ENCODE assay signal across 20 cellular contexts in genomic region chrX:39301041-39301440, GRCh38.
A peak's percentile ranks its signal among the peaks of the same experiment; 100 is the strongest.
DNase-seq lines count a peak whose midpoint lies in the region; ATAC-seq, FAIRE-seq and TF ChIP-seq lines count a peak whose summit lies in the region.
"Had no signal": no experiment of that assay in that cellular context is flagged by ENCODE, and none has a peak within 500 bp of the region (broad histone marks: within the 10 kb centered on the region; RNA-seq: fewer than 3 reads in every experiment).

No MANE protein-coding gene starts in this region.

- H3K36me3 ChIP-seq in gastrocnemius medialis (no peaks in the 10 kb centered on the region), ovary (no peaks in the 10 kb centered on the region)
- H3K36me3 ChIP-seq: esophagus muscularis mucosa, sigmoid colon had no signal

- 58 to 66% (median 59%) methylated on average over 1 of the region's 1 CpG for WGBS in ovary, 3 donors

- TF ChIP-seq EP300 in ovary (IDR thresholded peaks at IDR 0.05), result no peak

- no peak for TF ChIP-seq POLR2A in gastrocnemius medialis (IDR thresholded peaks at IDR 0.05)
- TF ChIP-seq POLR2A in ovary (IDR thresholded peaks at IDR 0.05), result no peak
- TF ChIP-seq POLR2A in GM12891 (IDR thresholded peaks at IDR 0.05; ENCODE audit: low read depth, low read length), result no peak

- in situ Hi-C loops in gastrocnemius medialis (cut with MboI; ENCODE audit: low sequenced_read_pairs in 4 of 4), result no loop called here

- TF ChIP-seq CTCF in gastrocnemius medialis (IDR thresholded peaks at IDR 0.05 in 4 of 5, conservative IDR thresholded peaks at IDR 0.05 in 1 of 5) (no peak), ovary (IDR thresholded peaks at IDR 0.05) (no peak)

- peaks cover 0 to 5% (median 0%) of the 10 kb centered on the region in 3 donors for H3K27me3 ChIP-seq in gastrocnemius medialis
- no peaks in the 10 kb centered on the region for H3K27me3 ChIP-seq in ovary
- H3K27me3 ChIP-seq: esophagus muscularis mucosa, sigmoid colon had no signal

- DNase-seq in NCI-H82 (lab: John Stamatoyannopoulos, UW) (peak; percentile 17), NCI-H82 treated with DMSO at 0.1 percent for 48 hours (lab: John Stamatoyannopoulos, UW; ENCODE audit: unreplicated experiment) (no peak), NCI-H2029 treated with DMSO at 0.1 percent for 48 hours (lab: John Stamatoyannopoulos, UW) (peak; percentile 83), NCI-H510A (lab: John Stamatoyannopoulos, UW) (peak; percentile 77), gastrocnemius medialis (no peak), ovary (no peak), anterior cingulate cortex (lab: John Stamatoyannopoulos, UW) (no peak), GM12891 (ENCODE audit: insufficient read length, low spot score) (no peak)
- DNase-seq: activated CD4-positive, alpha-beta T cell treated with anti-CD3 and anti-CD28 coated beads, Interleukin-2, amount 10 ng/mL, durations not matched to agents 7 days and 5 days; activated CD8-positive, alpha-beta memory T cell treated with anti-CD3 and anti-CD28 coated beads, Interleukin-2, amount 50 U/mL, for 4 hours; activated naive CD8-positive, alpha-beta T cell treated with anti-CD3 and anti-CD28 coated beads, Interleukin-2, amount 10 ng/mL, durations not matched to agents 7 days and 5 days; effector memory CD8-positive, alpha-beta T cell; H7; islet precursor cell; mucosa of descending colon; NCI-H187 treated with DMSO at 0.1 percent for 48 hours; sigmoid colon had no signal

- no peak overlapping the region for H3K4me3 ChIP-seq in gastrocnemius medialis
- no peak overlapping the region for H3K4me3 ChIP-seq in ovary
- H3K4me3 ChIP-seq: A549, esophagus muscularis mucosa, mucosa of descending colon, sigmoid colon had no signal

- H3K27ac ChIP-seq in gastrocnemius medialis (no peak overlapping the region), ovary (no peak overlapping the region)
- H3K27ac ChIP-seq: A549, esophagus muscularis mucosa, sigmoid colon had no signal

- H3K9me3 ChIP-seq in gastrocnemius medialis (no peaks in the 10 kb centered on the region), ovary (no peaks in the 10 kb centered on the region)
- H3K9me3 ChIP-seq: A549, sigmoid colon had no signal

- no peak for FAIRE-seq in GM12891 (lab: Jason Lieb, UNC)
- FAIRE-seq: A549, frontal cortex had no signal

- H3K4me1 ChIP-seq in gastrocnemius medialis, result no peaks in the 10 kb centered on the region
- no peaks in the 10 kb centered on the region for H3K4me1 ChIP-seq in ovary (ENCODE audit: insufficient read depth)
- H3K4me1 ChIP-seq: A549, esophagus muscularis mucosa, sigmoid colon had no signal

- intact Hi-C loops in gastrocnemius medialis (cut with DNase I; ENCODE audit: low total_unique reads), result no loop called here
- intact Hi-C loops in ovary (cut with DNase I), result loop anchor here in 1 of 4 donors (10.0 kb wide), 1 partner anchor 64 kb away; no protein-coding TSS in a partner anchor

- ATAC-seq in gastrocnemius medialis, result peak; percentile 39 to 63
- ATAC-seq: A549; effector memory CD8-positive, alpha-beta T cell; mucosa of descending colon had no signal

TF ChIP-seq in GM12891, 5 proteins besides CTCF, POLR2A, EP300 and RAD21:
- TF ChIP-seq TAF1 (IDR thresholded peaks at IDR 0.05; ENCODE audit: low read depth, low read length) (no peak), PAX5 (IDR thresholded peaks at IDR 0.05; ENCODE audit: insufficient read depth, low read length, severe bottlenecking) (no peak), SPI1 (IDR thresholded peaks at IDR 0.05; ENCODE audit: low read depth, low read length) (no peak), POU2F2 (IDR thresholded peaks at IDR 0.05; ENCODE audit: low read depth, low read length) (no peak), POLR2AphosphoS5 (IDR thresholded peaks at IDR 0.05; ENCODE audit: low read depth, low read length) (no peak)

Comparison
In these comparisons a context has a peak if more than half of its experiments do, and no peak if none do; other contexts are left out.
1. DNase-seq: peak in NCI-H82 (single experiment), NCI-H2029 treated with DMSO at 0.1 percent for 48 hours (single experiment) and NCI-H510A (single experiment); none in NCI-H82 treated with DMSO at 0.1 percent for 48 hours (single experiment), gastrocnemius medialis (0 of 2), ovary (0 of 5), anterior cingulate cortex (0 of 58) and GM12891 (single experiment).